ENCODE assay signal across 24 cellular contexts in the genomic region with DNA sequence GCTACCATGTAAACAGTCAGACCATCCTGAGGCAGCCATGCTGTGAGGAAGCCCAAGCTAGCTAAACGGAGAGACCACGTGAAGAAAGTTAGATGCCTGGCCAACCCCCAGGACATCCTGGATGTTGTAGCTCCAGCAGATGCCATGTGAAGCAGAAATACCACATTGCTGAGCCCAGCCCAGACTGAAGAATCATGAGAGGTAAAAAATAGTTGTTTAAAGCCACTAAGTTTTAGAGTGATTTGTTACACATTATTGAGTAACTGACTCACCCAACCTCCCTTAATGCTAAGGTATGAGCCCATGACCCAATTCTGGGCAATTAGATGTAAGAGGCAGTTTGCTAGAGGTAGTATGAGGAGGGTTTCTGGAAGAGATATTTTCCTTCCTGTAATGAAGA.
"Had no signal": no experiment of that assay in that cellular context is flagged by ENCODE, and none has a peak within 500 bp of the region (broad histone marks: within the 10 kb centered on the region; RNA-seq: fewer than 3 reads in every experiment).

No MANE protein-coding gene starts in this region.

- H3K27me3 ChIP-seq: brain microvascular endothelial cell, esophagus muscularis mucosa, foreskin keratinocyte, gastrocnemius medialis had no signal

- H3K27ac ChIP-seq: brain microvascular endothelial cell, coronary artery, esophagus muscularis mucosa, foreskin keratinocyte, WERI-Rb-1 had no signal

- H3K4me3 ChIP-seq: coronary artery, esophagus muscularis mucosa, gastrocnemius medialis had no signal

- DNase-seq: activated B cell treated with CpG ODN at 0.5 μM for 24 hours; activated CD4-positive, alpha-beta T cell treated with anti-CD3 and anti-CD28 coated beads for 48 hours; activated CD4-positive, alpha-beta T cell treated with anti-CD3 and anti-CD28 coated beads, Interleukin-2, amount 50 U/mL, for 1 hour; activated CD4-positive, alpha-beta T cell treated with anti-CD3 and anti-CD28 coated beads, Interleukin-2, amount 50 U/mL, for 48 hours; activated CD8-positive, alpha-beta memory T cell treated with anti-CD3 and anti-CD28 coated beads for 24 hours; activated CD8-positive, alpha-beta T cell treated with anti-CD3 and anti-CD28 coated beads for 36 hours; activated effector memory CD4-positive, alpha-beta T cell treated with Interleukin-2 at 50 U/mL for 16 hours; activated gamma-delta T cell treated with Interleukin-2 at 50 U/mL for 16 hours; activated naive CD4-positive, alpha-beta T cell treated with anti-CD3 and anti-CD28 coated beads, Interleukin-2, amount 50 U/mL, for 16 hours; activated naive CD4-positive, alpha-beta T cell treated with Interleukin-2 at 50 U/mL for 16 hours; activated T-cell treated with anti-CD3 and anti-CD28 coated beads, Interleukin-2, amount 50 U/mL, for 4 hours; amniotic stem cell; anterior cingulate cortex; brain microvascular endothelial cell; effector CD4-positive, alpha-beta T cell; effector memory CD8-positive, alpha-beta T cell; erythroblast; foreskin keratinocyte; gastrocnemius medialis; T-helper 17 cell; T1000; WERI-Rb-1 had no signal
